ENCODE assay signal across 16 cellular contexts in genomic region chr13:20044086-20044485, GRCh38.
"Had no signal": no experiment of that assay in that cellular context is flagged by ENCODE, and none has a peak within 500 bp of the region (broad histone marks: within the 10 kb centered on the region; RNA-seq: fewer than 3 reads in every experiment).

No MANE protein-coding gene starts in this region.

- DNase-seq: activated CD4-positive, alpha-beta T cell treated with anti-CD3 and anti-CD28 coated beads, Interleukin-2, amount 50 U/mL, for 1 hour; activated gamma-delta T cell; activated naive CD8-positive, alpha-beta T cell treated with anti-CD3 and anti-CD28 coated beads, Interleukin-2, amount 10 ng/mL, durations not matched to agents 7 days and 5 days; activated T-cell treated with anti-CD3 and anti-CD28 coated beads for 4 hours; erythroblast; heart right ventricle; left cardiac atrium; naive thymus-derived CD8-positive, alpha-beta T cell; stimulated activated CD4-positive, alpha-beta T cell treated with anti-CD3 and anti-CD28 coated beads, Interleukin-15, amount 100 ng/mL, for 24 hours; stimulated activated CD4-positive, alpha-beta T cell treated with anti-CD3 and anti-CD28 coated beads, Interleukin-4, amount 100 ng/mL, for 1 hour; stimulated activated naive B cell treated with anti-CD40 and anti-IgM and Interleukin-4, amounts not matched to agents 10 μg/mL and 1 μg/mL and 100 μg/mL, for 72 hours; tibial artery; uterus had no signal

- H3K27ac Mint-ChIP-seq: stimulated activated naive B cell treated with anti-CD40 and anti-IgM and Interleukin-4, amounts not matched to agents 10 μg/mL and 1 μg/mL and 100 μg/mL, for 72 hours had no signal

- H3K4me3 ChIP-seq: gastroesophageal sphincter, heart right ventricle, skin epidermis, tibial artery, uterus had no signal

- H3K27me3 Mint-ChIP-seq: activated naive CD8-positive, alpha-beta T cell treated with anti-CD3 and anti-CD28 coated beads, Interleukin-2, amount 10 ng/mL, durations not matched to agents 7 days and 5 days; naive thymus-derived CD8-positive, alpha-beta T cell; stimulated activated naive B cell treated with anti-CD40 and anti-IgM and Interleukin-4, amounts not matched to agents 10 μg/mL and 1 μg/mL and 100 μg/mL, for 72 hours had no signal

- H3K27me3 ChIP-seq: gastroesophageal sphincter, heart right ventricle, tibial artery, uterus had no signal

- ATAC-seq: activated CD4-positive, CD25-positive, alpha-beta regulatory T cell treated with anti-CD3 and anti-CD28 coated beads, Interleukin-2, amount 50 U/mL, for 24 hours; gastroesophageal sphincter; naive thymus-derived CD8-positive, alpha-beta T cell; stimulated activated naive B cell treated with anti-CD40 and anti-IgM and Interleukin-4, amounts not matched to agents 10 μg/mL and 1 μg/mL and 100 μg/mL, for 72 hours had no signal

- H3K9me3 Mint-ChIP-seq: stimulated activated naive B cell treated with anti-CD40 and anti-IgM and Interleukin-4, amounts not matched to agents 10 μg/mL and 1 μg/mL and 100 μg/mL, for 72 hours had no signal

- H3K9me3 ChIP-seq: gastroesophageal sphincter, heart right ventricle, tibial artery, uterus had no signal

- H3K4me3 Mint-ChIP-seq: activated naive CD8-positive, alpha-beta T cell treated with anti-CD3 and anti-CD28 coated beads, Interleukin-2, amount 10 ng/mL, durations not matched to agents 7 days and 5 days; naive thymus-derived CD8-positive, alpha-beta T cell; stimulated activated naive B cell treated with anti-CD40 and anti-IgM and Interleukin-4, amounts not matched to agents 10 μg/mL and 1 μg/mL and 100 μg/mL, for 72 hours had no signal

- H3K36me3 ChIP-seq: uterus had no signal
